In genomic region chr1:216600730-216601426, GRCh38 we compare ENCODE assay signal across 8 cellular contexts.
DNase-seq lines count a peak whose midpoint lies in the region; ATAC-seq and TF ChIP-seq lines count a peak whose summit lies in the region.

No MANE protein-coding gene starts in this region.

- no peaks in the 10 kb centered on the region for H3K9me3 ChIP-seq in right cardiac atrium (ENCODE audit: control insufficient read depth, low read length)
- H3K9me3 ChIP-seq in parathyroid adenoma (ENCODE audit: control insufficient read depth, low read length): no peaks in the 10 kb centered on the region

- intact Hi-C loops in right cardiac atrium (cut with DNase I): no loop called here

- no peak overlapping the region for H3K9ac ChIP-seq in parathyroid adenoma

- peak overlapping the region; percentile 63 for H2AFZ ChIP-seq in parathyroid adenoma

- H3K27ac ChIP-seq in C4-2B (peak overlapping the region; percentile 59), right cardiac atrium (ENCODE audit: low read length) (peak overlapping the region; percentile 88), parathyroid adenoma (peak overlapping the region; percentile 80)

- peak; percentile 22 for TF ChIP-seq POLR2A in GM18951 (IDR thresholded peaks at IDR 0.05; ENCODE audit: extremely low read depth, insufficient read depth, insufficient read length)

- peak overlapping the region; percentile 58 for H3K4me3 ChIP-seq in astrocyte of the cerebellum (ENCODE audit: low read depth, low read length)
- H3K4me3 ChIP-seq in right cardiac atrium (ENCODE audit: low read length): peak overlapping the region; percentile 69
- peak overlapping the region; percentile 49 for H3K4me3 ChIP-seq in parathyroid adenoma (ENCODE audit: low read depth, low read length)

- under 1% methylated on average over 53 of the region's 53 CpGs for WGBS in right cardiac atrium

- H3K4me1 ChIP-seq in right cardiac atrium (ENCODE audit: control insufficient read depth, insufficient read depth, low read length): no peaks in the 10 kb centered on the region
- H3K4me1 ChIP-seq in parathyroid adenoma: no peaks in the 10 kb centered on the region

- in situ Hi-C loops in GM18951 (cut with MboI; ENCODE audit: low sequenced_read_pairs, unreplicated experiment): no loop called here
- in situ Hi-C loops in astrocyte of the cerebellum (cut with HindIII; ENCODE audit: low sequenced_read_pairs): no loop called here

- H3K27me3 ChIP-seq in right cardiac atrium (ENCODE audit: control insufficient read depth, insufficient read depth): no peaks in the 10 kb centered on the region
- no peaks in the 10 kb centered on the region for H3K27me3 ChIP-seq in parathyroid adenoma (ENCODE audit: control insufficient read depth, insufficient read depth, low read length)

- TF ChIP-seq CTCF in C4-2B (conservative IDR thresholded peaks at IDR 0.05) (peak; percentile 39), astrocyte of the cerebellum (IDR thresholded peaks at IDR 0.05; ENCODE audit: low read depth, low read length, missing control alignments) (peak; percentile 67), parathyroid adenoma (IDR thresholded peaks at IDR 0.05) (no peak)

- peak overlapping the region; percentile 52 for H3K4me2 ChIP-seq in parathyroid adenoma (ENCODE audit: low read length)

- DNase-seq in NCI-H2227 (lab: John Stamatoyannopoulos, UW; ENCODE audit: unreplicated experiment): peak; percentile 86
- DNase-seq in astrocyte of the cerebellum (ENCODE audit: low read depth): peak; percentile 48
- DNase-seq in right cardiac atrium: peak; percentile 75 to 92 (median 87)
- no peak for DNase-seq in NK-92 treated with Interleukin-12 subunit alpha and Interleukin-12 subunit beta, amount 100 ng/mL, for 24 hours (lab: John Stamatoyannopoulos, UW)

- H3K36me3 ChIP-seq in parathyroid adenoma (ENCODE audit: control insufficient read depth, insufficient read depth, low read length): no peaks in the 10 kb centered on the region

- no peaks in the 10 kb centered on the region for H3K79me2 ChIP-seq in parathyroid adenoma

- ATAC-seq in HG03108 (IDR thresholded peaks at IDR 0.05; ENCODE audit: unreplicated experiment) (peak; percentile 82), right cardiac atrium (peak; percentile 96 to 97)
